In the genomic region with DNA sequence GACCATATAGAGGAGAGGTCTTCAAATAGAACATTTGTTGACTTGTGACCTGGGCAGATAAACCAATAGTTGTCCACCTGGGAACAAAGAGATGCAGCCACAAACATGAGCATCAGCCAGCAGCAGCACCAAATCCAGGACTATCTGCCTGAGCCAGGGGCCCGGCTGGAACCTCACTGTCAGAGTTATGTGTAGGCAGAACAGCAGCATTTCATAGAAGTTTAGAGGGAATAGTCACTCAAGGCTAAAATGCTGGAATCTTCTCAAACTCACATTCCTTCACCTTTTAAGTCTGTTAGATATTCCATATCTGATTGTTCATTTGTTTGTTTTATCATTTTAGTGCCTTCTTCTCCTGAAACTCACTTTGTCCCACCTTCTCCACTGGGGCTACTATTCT, we compare ENCODE assay signal across 2 cellular contexts.
TF ChIP-seq lines count a peak whose summit lies in the region.

No MANE protein-coding gene starts in this region.

TF ChIP-seq in GM23338, 12 proteins besides CTCF, POLR2A, EP300 and RAD21 (continued from another document and continues in another):
- TF ChIP-seq, protein P1, sequence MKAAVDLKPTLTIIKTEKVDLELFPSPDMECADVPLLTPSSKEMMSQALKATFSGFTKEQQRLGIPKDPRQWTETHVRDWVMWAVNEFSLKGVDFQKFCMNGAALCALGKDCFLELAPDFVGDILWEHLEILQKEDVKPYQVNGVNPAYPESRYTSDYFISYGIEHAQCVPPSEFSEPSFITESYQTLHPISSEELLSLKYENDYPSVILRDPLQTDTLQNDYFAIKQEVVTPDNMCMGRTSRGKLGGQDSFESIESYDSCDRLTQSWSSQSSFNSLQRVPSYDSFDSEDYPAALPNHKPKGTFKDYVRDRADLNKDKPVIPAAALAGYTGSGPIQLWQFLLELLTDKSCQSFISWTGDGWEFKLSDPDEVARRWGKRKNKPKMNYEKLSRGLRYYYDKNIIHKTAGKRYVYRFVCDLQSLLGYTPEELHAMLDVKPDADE (IDR thresholded peaks at IDR 0.05) = no peak
- TF ChIP-seq, protein P2, sequence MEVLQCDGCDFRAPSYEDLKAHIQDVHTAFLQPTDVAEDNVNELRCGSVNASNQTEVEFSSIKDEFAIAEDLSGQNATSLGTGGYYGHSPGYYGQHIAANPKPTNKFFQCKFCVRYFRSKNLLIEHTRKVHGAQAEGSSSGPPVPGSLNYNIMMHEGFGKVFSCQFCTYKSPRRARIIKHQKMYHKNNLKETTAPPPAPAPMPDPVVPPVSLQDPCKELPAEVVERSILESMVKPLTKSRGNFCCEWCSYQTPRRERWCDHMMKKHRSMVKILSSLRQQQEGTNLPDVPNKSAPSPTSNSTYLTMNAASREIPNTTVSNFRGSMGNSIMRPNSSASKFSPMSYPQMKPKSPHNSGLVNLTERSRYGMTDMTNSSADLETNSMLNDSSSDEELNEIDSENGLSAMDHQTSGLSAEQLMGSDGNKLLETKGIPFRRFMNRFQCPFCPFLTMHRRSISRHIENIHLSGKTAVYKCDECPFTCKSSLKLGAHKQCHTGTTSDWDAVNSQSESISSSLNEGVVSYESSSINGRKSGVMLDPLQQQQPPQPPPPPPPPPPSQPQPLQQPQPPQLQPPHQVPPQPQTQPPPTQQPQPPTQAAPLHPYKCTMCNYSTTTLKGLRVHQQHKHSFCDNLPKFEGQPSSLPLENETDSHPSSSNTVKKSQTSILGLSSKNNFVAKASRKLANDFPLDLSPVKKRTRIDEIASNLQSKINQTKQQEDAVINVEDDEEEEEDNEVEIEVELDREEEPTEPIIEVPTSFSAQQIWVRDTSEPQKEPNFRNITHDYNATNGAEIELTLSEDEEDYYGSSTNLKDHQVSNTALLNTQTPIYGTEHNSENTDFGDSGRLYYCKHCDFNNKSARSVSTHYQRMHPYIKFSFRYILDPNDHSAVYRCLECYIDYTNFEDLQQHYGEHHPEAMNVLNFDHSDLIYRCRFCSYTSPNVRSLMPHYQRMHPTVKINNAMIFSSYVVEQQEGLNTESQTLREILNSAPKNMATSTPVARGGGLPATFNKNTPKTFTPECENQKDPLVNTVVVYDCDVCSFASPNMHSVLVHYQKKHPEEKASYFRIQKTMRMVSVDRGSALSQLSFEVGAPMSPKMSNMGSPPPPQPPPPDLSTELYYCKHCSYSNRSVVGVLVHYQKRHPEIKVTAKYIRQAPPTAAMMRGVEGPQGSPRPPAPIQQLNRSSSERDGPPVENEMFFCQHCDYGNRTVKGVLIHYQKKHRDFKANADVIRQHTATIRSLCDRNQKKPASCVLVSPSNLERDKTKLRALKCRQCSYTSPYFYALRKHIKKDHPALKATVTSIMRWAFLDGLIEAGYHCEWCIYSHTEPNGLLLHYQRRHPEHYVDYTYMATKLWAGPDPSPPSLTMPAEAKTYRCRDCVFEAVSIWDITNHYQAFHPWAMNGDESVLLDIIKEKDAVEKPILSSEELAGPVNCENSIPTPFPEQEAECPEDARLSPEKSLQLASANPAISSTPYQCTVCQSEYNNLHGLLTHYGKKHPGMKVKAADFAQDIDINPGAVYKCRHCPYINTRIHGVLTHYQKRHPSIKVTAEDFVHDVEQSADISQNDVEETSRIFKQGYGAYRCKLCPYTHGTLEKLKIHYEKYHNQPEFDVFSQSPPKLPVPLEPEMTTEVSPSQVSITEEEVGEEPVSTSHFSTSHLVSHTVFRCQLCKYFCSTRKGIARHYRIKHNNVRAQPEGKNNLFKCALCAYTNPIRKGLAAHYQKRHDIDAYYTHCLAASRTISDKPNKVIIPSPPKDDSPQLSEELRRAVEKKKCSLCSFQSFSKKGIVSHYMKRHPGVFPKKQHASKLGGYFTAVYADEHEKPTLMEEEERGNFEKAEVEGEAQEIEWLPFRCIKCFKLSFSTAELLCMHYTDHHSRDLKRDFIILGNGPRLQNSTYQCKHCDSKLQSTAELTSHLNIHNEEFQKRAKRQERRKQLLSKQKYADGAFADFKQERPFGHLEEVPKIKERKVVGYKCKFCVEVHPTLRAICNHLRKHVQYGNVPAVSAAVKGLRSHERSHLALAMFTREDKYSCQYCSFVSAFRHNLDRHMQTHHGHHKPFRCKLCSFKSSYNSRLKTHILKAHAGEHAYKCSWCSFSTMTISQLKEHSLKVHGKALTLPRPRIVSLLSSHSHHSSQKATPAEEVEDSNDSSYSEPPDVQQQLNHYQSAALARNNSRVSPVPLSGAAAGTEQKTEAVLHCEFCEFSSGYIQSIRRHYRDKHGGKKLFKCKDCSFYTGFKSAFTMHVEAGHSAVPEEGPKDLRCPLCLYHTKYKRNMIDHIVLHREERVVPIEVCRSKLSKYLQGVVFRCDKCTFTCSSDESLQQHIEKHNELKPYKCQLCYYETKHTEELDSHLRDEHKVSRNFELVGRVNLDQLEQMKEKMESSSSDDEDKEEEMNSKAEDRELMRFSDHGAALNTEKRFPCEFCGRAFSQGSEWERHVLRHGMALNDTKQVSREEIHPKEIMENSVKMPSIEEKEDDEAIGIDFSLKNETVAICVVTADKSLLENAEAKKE (CRISPR knock-in tag; IDR thresholded peaks at IDR 0.05) = no peak
- TF ChIP-seq JUNB (IDR thresholded peaks at IDR 0.05; ENCODE audit: unreplicated experiment) = no peak
- no peak for TF ChIP-seq EZH2phosphoT487 (IDR thresholded peaks at IDR 0.05; ENCODE audit: unreplicated experiment)
- no peak for TF ChIP-seq POLR2AphosphoS5 (IDR thresholded peaks at IDR 0.05; ENCODE audit: low read depth)
- TF ChIP-seq ZNF331 (CRISPR knock-in tag; IDR thresholded peaks at IDR 0.05; ENCODE audit: low read depth) = no peak
- TF ChIP-seq CREB1 (CRISPR knock-in tag; IDR thresholded peaks at IDR 0.05; ENCODE audit: low read depth) = no peak
- no peak for TF ChIP-seq NANOG (IDR thresholded peaks at IDR 0.05; ENCODE audit: borderline replicate concordance)
- TF ChIP-seq ZNF114 (CRISPR knock-in tag; IDR thresholded peaks at IDR 0.05) = no peak
- TF ChIP-seq STAT1 (IDR thresholded peaks at IDR 0.05; ENCODE audit: unreplicated experiment) = no peak

TF ChIP-seq in GM12878, 131 proteins besides CTCF, POLR2A, EP300 and RAD21 (continued from another document and continues in another):
- TF ChIP-seq, protein P3, sequence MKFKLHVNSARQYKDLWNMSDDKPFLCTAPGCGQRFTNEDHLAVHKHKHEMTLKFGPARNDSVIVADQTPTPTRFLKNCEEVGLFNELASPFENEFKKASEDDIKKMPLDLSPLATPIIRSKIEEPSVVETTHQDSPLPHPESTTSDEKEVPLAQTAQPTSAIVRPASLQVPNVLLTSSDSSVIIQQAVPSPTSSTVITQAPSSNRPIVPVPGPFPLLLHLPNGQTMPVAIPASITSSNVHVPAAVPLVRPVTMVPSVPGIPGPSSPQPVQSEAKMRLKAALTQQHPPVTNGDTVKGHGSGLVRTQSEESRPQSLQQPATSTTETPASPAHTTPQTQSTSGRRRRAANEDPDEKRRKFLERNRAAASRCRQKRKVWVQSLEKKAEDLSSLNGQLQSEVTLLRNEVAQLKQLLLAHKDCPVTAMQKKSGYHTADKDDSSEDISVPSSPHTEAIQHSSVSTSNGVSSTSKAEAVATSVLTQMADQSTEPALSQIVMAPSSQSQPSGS (IDR thresholded peaks at IDR 0.05; ENCODE audit: low read length) = no peak
- TF ChIP-seq PRDM15 (CRISPR knock-in tag; IDR thresholded peaks at IDR 0.05) (no peak), SMC3 (IDR thresholded peaks at IDR 0.05; ENCODE audit: borderline replicate concordance, low read length) (no peak), BHLHE40 (IDR thresholded peaks at IDR 0.05; ENCODE audit: borderline replicate concordance in 1 of 2, low read depth in 2 of 2, low read length in 1 of 2) (no peak), FOXM1 (IDR thresholded peaks at IDR 0.05; ENCODE audit: low read depth, low read length) (no peak), YY1 (IDR thresholded peaks at IDR 0.05; ENCODE audit: low read depth, low read length) (no peak), GATAD2B (conservative IDR thresholded peaks at IDR 0.05; ENCODE audit: low read depth) (no peak), ETV6 (conservative IDR thresholded peaks at IDR 0.05 in 1 of 2, IDR thresholded peaks at IDR 0.05 in 1 of 2; ENCODE audit: borderline replicate concordance in 1 of 2, low read depth in 1 of 2) (no peak), SUZ12 (IDR thresholded peaks at IDR 0.05; ENCODE audit: unreplicated experiment) (no peak), BCL11A (IDR thresholded peaks at IDR 0.05; ENCODE audit: low read depth, low read length) (no peak), HDAC6 (IDR thresholded peaks at IDR 0.05; ENCODE audit: unreplicated experiment) (no peak)
- TF ChIP-seq, protein P4, sequence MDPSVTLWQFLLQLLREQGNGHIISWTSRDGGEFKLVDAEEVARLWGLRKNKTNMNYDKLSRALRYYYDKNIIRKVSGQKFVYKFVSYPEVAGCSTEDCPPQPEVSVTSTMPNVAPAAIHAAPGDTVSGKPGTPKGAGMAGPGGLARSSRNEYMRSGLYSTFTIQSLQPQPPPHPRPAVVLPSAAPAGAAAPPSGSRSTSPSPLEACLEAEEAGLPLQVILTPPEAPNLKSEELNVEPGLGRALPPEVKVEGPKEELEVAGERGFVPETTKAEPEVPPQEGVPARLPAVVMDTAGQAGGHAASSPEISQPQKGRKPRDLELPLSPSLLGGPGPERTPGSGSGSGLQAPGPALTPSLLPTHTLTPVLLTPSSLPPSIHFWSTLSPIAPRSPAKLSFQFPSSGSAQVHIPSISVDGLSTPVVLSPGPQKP (IDR thresholded peaks at IDR 0.05; ENCODE audit: low read depth, low read length) = no peak
- TF ChIP-seq, protein P5, sequence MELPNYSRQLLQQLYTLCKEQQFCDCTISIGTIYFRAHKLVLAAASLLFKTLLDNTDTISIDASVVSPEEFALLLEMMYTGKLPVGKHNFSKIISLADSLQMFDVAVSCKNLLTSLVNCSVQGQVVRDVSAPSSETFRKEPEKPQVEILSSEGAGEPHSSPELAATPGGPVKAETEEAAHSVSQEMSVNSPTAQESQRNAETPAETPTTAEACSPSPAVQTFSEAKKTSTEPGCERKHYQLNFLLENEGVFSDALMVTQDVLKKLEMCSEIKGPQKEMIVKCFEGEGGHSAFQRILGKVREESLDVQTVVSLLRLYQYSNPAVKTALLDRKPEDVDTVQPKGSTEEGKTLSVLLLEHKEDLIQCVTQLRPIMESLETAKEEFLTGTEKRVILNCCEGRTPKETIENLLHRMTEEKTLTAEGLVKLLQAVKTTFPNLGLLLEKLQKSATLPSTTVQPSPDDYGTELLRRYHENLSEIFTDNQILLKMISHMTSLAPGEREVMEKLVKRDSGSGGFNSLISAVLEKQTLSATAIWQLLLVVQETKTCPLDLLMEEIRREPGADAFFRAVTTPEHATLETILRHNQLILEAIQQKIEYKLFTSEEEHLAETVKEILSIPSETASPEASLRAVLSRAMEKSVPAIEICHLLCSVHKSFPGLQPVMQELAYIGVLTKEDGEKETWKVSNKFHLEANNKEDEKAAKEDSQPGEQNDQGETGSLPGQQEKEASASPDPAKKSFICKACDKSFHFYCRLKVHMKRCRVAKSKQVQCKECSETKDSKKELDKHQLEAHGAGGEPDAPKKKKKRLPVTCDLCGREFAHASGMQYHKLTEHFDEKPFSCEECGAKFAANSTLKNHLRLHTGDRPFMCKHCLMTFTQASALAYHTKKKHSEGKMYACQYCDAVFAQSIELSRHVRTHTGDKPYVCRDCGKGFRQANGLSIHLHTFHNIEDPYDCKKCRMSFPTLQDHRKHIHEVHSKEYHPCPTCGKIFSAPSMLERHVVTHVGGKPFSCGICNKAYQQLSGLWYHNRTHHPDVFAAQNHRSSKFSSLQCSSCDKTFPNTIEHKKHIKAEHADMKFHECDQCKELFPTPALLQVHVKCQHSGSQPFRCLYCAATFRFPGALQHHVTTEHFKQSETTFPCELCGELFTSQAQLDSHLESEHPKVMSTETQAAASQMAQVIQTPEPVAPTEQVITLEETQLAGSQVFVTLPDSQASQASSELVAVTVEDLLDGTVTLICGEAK (IDR thresholded peaks at IDR 0.05; ENCODE audit: borderline replicate concordance) = no peak
- TF ChIP-seq, protein P6, sequence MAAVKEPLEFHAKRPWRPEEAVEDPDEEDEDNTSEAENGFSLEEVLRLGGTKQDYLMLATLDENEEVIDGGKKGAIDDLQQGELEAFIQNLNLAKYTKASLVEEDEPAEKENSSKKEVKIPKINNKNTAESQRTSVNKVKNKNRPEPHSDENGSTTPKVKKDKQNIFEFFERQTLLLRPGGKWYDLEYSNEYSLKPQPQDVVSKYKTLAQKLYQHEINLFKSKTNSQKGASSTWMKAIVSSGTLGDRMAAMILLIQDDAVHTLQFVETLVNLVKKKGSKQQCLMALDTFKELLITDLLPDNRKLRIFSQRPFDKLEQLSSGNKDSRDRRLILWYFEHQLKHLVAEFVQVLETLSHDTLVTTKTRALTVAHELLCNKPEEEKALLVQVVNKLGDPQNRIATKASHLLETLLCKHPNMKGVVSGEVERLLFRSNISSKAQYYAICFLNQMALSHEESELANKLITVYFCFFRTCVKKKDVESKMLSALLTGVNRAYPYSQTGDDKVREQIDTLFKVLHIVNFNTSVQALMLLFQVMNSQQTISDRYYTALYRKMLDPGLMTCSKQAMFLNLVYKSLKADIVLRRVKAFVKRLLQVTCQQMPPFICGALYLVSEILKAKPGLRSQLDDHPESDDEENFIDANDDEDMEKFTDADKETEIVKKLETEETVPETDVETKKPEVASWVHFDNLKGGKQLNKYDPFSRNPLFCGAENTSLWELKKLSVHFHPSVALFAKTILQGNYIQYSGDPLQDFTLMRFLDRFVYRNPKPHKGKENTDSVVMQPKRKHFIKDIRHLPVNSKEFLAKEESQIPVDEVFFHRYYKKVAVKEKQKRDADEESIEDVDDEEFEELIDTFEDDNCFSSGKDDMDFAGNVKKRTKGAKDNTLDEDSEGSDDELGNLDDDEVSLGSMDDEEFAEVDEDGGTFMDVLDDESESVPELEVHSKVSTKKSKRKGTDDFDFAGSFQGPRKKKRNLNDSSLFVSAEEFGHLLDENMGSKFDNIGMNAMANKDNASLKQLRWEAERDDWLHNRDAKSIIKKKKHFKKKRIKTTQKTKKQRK (IDR thresholded peaks at IDR 0.05; ENCODE audit: low read depth, low read length) = no peak
